In the genomic region with DNA sequence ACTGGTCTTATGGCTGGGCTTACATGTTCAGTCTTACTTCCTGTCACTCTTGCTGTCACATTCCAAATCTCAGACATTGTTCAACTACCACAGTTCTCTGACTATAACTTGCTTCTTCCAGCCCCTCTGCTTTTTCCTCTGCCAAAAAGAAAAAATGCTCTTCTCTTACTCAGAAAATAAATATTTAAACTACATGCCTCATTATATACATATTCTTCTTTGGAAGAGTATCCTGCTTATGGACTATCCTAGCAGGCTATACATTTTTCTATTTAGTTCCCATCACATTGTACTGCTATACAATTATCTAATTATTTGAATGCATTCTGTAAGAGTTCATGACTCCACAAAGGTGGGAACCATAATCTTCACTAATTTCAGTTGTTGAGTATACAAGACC, we compare ENCODE assay signal across 6 cellular contexts.
"Had no signal": no experiment of that assay in that cellular context is flagged by ENCODE, and none has a peak within 500 bp of the region (broad histone marks: within the 10 kb centered on the region; RNA-seq: fewer than 3 reads in every experiment).

No MANE protein-coding gene starts in this region.

- H3K27ac ChIP-seq: HL-60, KMS-11 had no signal

- DNase-seq: KBM-7, KG1 had no signal

- H3K4me3 ChIP-seq: K562 had no signal

- ATAC-seq: HepG2, K562 had no signal

- H3K9ac ChIP-seq: KMS-11 had no signal

- H3K4me2 ChIP-seq: KMS-11 had no signal
